Comparison of ENCODE assay signal across 1 cellular context in the genomic region with DNA sequence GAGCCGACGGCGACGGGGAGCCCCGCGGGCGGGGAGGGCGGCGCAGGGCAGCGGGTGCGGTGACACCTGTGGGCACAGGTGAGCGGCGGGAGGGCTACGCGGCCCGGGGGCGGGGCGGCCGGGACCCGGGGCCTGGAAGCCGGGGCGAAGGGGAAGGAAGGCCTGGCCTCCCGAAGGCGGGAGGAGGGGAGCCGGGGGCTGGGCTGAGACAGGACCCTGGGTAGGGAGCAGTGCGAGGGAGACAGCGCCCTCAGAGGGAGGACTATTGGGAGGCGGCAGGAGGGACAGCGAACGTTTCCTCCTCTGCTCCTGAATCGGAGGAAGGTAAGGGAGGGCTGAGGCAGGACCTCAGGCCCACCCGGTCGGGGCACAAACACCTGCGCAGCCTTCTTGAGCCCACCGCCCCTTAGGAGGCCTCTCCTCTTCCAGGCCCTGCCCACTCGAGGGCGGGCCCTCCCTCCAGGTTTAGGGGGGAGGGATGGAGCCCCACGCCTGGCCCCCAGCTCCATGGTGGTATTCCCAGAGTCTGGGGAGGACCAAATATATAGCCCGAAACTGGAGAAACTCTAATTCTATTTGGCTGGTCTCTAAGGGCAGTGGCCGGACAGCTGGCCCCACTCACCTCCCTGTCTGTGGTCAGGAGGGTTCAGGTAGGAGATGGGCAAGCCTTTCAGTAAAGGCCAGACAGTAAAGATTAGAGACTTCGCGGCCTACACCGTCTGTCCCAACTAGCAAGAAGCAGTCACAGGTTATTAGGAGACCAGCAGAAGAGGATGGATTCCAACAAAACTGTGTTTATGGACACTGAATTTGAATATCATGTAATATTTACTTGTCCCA.
TF ChIP-seq lines count a peak whose summit lies in the region.

No MANE protein-coding gene starts in this region.

TF ChIP-seq in neural cell, 6 proteins besides CTCF, POLR2A, EP300 and RAD21 (continued from another document):
- TF ChIP-seq, protein P1, sequence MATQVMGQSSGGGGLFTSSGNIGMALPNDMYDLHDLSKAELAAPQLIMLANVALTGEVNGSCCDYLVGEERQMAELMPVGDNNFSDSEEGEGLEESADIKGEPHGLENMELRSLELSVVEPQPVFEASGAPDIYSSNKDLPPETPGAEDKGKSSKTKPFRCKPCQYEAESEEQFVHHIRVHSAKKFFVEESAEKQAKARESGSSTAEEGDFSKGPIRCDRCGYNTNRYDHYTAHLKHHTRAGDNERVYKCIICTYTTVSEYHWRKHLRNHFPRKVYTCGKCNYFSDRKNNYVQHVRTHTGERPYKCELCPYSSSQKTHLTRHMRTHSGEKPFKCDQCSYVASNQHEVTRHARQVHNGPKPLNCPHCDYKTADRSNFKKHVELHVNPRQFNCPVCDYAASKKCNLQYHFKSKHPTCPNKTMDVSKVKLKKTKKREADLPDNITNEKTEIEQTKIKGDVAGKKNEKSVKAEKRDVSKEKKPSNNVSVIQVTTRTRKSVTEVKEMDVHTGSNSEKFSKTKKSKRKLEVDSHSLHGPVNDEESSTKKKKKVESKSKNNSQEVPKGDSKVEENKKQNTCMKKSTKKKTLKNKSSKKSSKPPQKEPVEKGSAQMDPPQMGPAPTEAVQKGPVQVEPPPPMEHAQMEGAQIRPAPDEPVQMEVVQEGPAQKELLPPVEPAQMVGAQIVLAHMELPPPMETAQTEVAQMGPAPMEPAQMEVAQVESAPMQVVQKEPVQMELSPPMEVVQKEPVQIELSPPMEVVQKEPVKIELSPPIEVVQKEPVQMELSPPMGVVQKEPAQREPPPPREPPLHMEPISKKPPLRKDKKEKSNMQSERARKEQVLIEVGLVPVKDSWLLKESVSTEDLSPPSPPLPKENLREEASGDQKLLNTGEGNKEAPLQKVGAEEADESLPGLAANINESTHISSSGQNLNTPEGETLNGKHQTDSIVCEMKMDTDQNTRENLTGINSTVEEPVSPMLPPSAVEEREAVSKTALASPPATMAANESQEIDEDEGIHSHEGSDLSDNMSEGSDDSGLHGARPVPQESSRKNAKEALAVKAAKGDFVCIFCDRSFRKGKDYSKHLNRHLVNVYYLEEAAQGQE (IDR thresholded peaks at IDR 0.05; ENCODE audit: borderline replicate concordance), result no peak
- TF ChIP-seq MXI1 (conservative IDR thresholded peaks at IDR 0.05; ENCODE audit: poor library complexity, severe bottlenecking), result no peak
- TF ChIP-seq SMC3 (conservative IDR thresholded peaks at IDR 0.05; ENCODE audit: poor library complexity), result no peak
- TF ChIP-seq POLR2AphosphoS5 (IDR thresholded peaks at IDR 0.05), result no peak
